Comparison of ENCODE assay signal across 9 cellular contexts in genomic region chr6:82954937-82955577, GRCh38.
DNase-seq lines count a peak whose midpoint lies in the region; ATAC-seq and TF ChIP-seq lines count a peak whose summit lies in the region.
"Had no signal": no experiment of that assay in that cellular context is flagged by ENCODE, and none has a peak within 500 bp of the region (broad histone marks: within the 10 kb centered on the region; RNA-seq: fewer than 3 reads in every experiment).

No MANE protein-coding gene starts in this region.

- 84 to 97% (median 95%) methylated on average over 4 of the region's 4 CpGs for WGBS in heart left ventricle, 4 donors

- no peaks in the 10 kb centered on the region for H3K9me3 ChIP-seq in AG04450 (ENCODE audit: control insufficient read depth, insufficient read depth, low read length)
- peaks cover 0 to 2% (median 0%) of the 10 kb centered on the region in 12 donors for H3K9me3 ChIP-seq in heart left ventricle

- peak; percentile 37 for DNase-seq in AG04450 (ENCODE audit: low read depth, low spot score)
- peak; percentile 54 for DNase-seq in brain microvascular endothelial cell
- no peak for DNase-seq in Kasumi-1 (lab: John Stamatoyannopoulos, UW)
- no peak for DNase-seq in COLO668 (lab: John Stamatoyannopoulos, UW; ENCODE audit: unreplicated experiment)
- DNase-seq in heart left ventricle: no peak
- no peak for DNase-seq in activated effector memory CD4-positive, alpha-beta T cell treated with Interleukin-2 at 50 U/mL for 16 hours
- DNase-seq: NCI-H1694 had no signal

- ATAC-seq in GM19467 (IDR thresholded peaks at IDR 0.05; ENCODE audit: unreplicated experiment): peak; percentile 73
- ATAC-seq in HG03354 (IDR thresholded peaks at IDR 0.05; ENCODE audit: poor library complexity, severe bottlenecking, unreplicated experiment): peak; percentile 80
- no peak for ATAC-seq in heart left ventricle

- H3K4me1 ChIP-seq in heart left ventricle: peaks cover 0 to 16% (median 2%) of the 10 kb centered on the region in 12 donors

- POLR2A ChIA-PET in AG04450 (lab: Yijun Ruan, JAX): no interaction called here

- H3K4me3 ChIP-seq in AG04450 (ENCODE audit: low read depth, low read length): no peak overlapping the region
- H3K4me3 ChIP-seq in brain microvascular endothelial cell (ENCODE audit: low read depth, low read length): no peak overlapping the region
- no peak overlapping the region for H3K4me3 ChIP-seq in heart left ventricle

- in situ Hi-C loops in brain microvascular endothelial cell (cut with HindIII; ENCODE audit: low pct_ligation_motif_present, low sequenced_read_pairs): no loop called here

- intact Hi-C loops in heart left ventricle (cut with DNase I): no loop called here

- CTCF ChIA-PET in AG04450 (lab: Charles Lee): interaction anchor here (0.7 to 1.0 kb wide), 2 partner anchors 101 to 684 kb away, joined by 3 read pairs; no protein-coding TSS in a partner anchor

- TF ChIP-seq CTCF in AG04450 (IDR thresholded peaks at IDR 0.05; ENCODE audit: low read depth, low read length) (no peak), brain microvascular endothelial cell (IDR thresholded peaks at IDR 0.05; ENCODE audit: low read depth, low read length, missing control alignments) (no peak), heart left ventricle (IDR thresholded peaks at IDR 0.05) (no peak)

- TF ChIP-seq POLR2A in heart left ventricle (IDR thresholded peaks at IDR 0.05): no peak

- H3K27me3 ChIP-seq in AG04450 (ENCODE audit: control insufficient read depth, insufficient read depth, low read length): no peaks in the 10 kb centered on the region
- no peaks in the 10 kb centered on the region for H3K27me3 ChIP-seq in brain microvascular endothelial cell (replicated peaks)
- H3K27me3 ChIP-seq in heart left ventricle: no peaks in the 10 kb centered on the region

- H3K36me3 ChIP-seq in brain microvascular endothelial cell (replicated peaks) (no peaks in the 10 kb centered on the region), heart left ventricle (peaks cover 0 to 9% (median 0%) of the 10 kb centered on the region in 9 donors)

- H3K27ac ChIP-seq in AG04450 (ENCODE audit: low read depth, low read length) (peak overlapping the region; percentile 93), brain microvascular endothelial cell (peak overlapping the region; percentile 71), heart left ventricle (no peak overlapping the region)

Comparison
In these comparisons a context has a peak if more than half of its experiments do, and no peak if none do; other contexts are left out.
1. DNase-seq: peak in AG04450 (single experiment) and brain microvascular endothelial cell (single experiment); none in Kasumi-1 (0 of 2), COLO668 (single experiment), heart left ventricle (0 of 5) and activated effector memory CD4-positive, alpha-beta T cell treated with Interleukin-2 at 50 U/mL for 16 hours (single experiment).
2. H3K27ac ChIP-seq: peak in AG04450 (single experiment) and brain microvascular endothelial cell (single experiment); none in heart left ventricle (0 of 12).
3. ATAC-seq: peak in GM19467 (single experiment) and HG03354 (single experiment); none in heart left ventricle (0 of 4).